Comparison of ENCODE assay signal across 1 cellular context in genomic region chr5:29960323-29960722, GRCh38.
TF ChIP-seq lines count a peak whose summit lies in the region.

No MANE protein-coding gene starts in this region.

TF ChIP-seq in GM23338, 12 proteins besides CTCF, POLR2A, EP300 and RAD21 (continued from another document):
- no peak for TF ChIP-seq NANOG (IDR thresholded peaks at IDR 0.05; ENCODE audit: borderline replicate concordance)
- no peak for TF ChIP-seq EZH2 (IDR thresholded peaks at IDR 0.05; ENCODE audit: low read depth, unreplicated experiment)
- TF ChIP-seq ETS1 (IDR thresholded peaks at IDR 0.05): no peak
- no peak for TF ChIP-seq ZNF331 (CRISPR knock-in tag; IDR thresholded peaks at IDR 0.05; ENCODE audit: low read depth)
